Comparison of ENCODE assay signal across 19 cellular contexts in genomic region chr19:29293736-29294342, GRCh38.
DNase-seq lines count a peak whose midpoint lies in the region; ATAC-seq and TF ChIP-seq lines count a peak whose summit lies in the region.
"Had no signal": no experiment of that assay in that cellular context is flagged by ENCODE, and none has a peak within 500 bp of the region (broad histone marks: within the 10 kb centered on the region; RNA-seq: fewer than 3 reads in every experiment).

No MANE protein-coding gene starts in this region.

- no peak for TF ChIP-seq CTCF in AG10803 (conservative IDR thresholded peaks at IDR 0.05; ENCODE audit: low read length)
- no peak for TF ChIP-seq CTCF in NB4 (IDR thresholded peaks at IDR 0.05; ENCODE audit: low read depth, low read length)
- no peak for TF ChIP-seq CTCF in natural killer cell (IDR thresholded peaks at IDR 0.05)
- no peak for TF ChIP-seq CTCF in transverse colon (IDR thresholded peaks at IDR 0.05)

- no peaks in the 10 kb centered on the region for H3K36me3 ChIP-seq in transverse colon

- H3K27ac Mint-ChIP-seq in natural killer cell, result peak overlapping the region in 1 of 2 donors; percentile 25
- H3K27ac Mint-ChIP-seq: H9 had no signal

- H3K4me3 Mint-ChIP-seq in natural killer cell, result no peak overlapping the region
- H3K4me3 Mint-ChIP-seq: H9 had no signal

- intact Hi-C loops in natural killer cell (cut with micrococcal nuclease), result no loop called here
- intact Hi-C loops in transverse colon (cut with DNase I; ENCODE audit: low total_unique reads), result no loop called here

- H3K4me3 ChIP-seq in AG10803 (ENCODE audit: low read length) (no peak overlapping the region), NB4 (ENCODE audit: low read depth, low read length) (no peak overlapping the region), transverse colon (no peak overlapping the region)
- H3K4me3 ChIP-seq: GM12878 had no signal

- TF ChIP-seq POLR2A in NB4 (IDR thresholded peaks at IDR 0.05; ENCODE audit: extremely low read depth, insufficient read length), result no peak
- no peak for TF ChIP-seq POLR2A in transverse colon (IDR thresholded peaks at IDR 0.05)

- no peak for TF ChIP-seq EP300 in transverse colon (IDR thresholded peaks at IDR 0.05; ENCODE audit: low read depth)

- H3K4me1 ChIP-seq in transverse colon, result no peaks in the 10 kb centered on the region

- no peaks in the 10 kb centered on the region for H3K9me3 ChIP-seq in transverse colon

- H3K27me3 ChIP-seq in transverse colon, result no peaks in the 10 kb centered on the region

- in situ Hi-C loops in transverse colon (cut with MboI; ENCODE audit: low pct_ligation_motif_present in 1 of 4, low pct_unique_long_range_greater_than_20kb in 1 of 4, low sequenced_read_pairs in 3 of 4), result no loop called here

- peaks cover 14% of the 10 kb centered on the region in 2 donors for H3K4me1 Mint-ChIP-seq in natural killer cell

- H3K36me3 Mint-ChIP-seq in natural killer cell, result no peaks in the 10 kb centered on the region

- DNase-seq in A172 (ENCODE audit: low spot score), result peak; percentile 57
- DNase-seq in AG10803 (ENCODE audit: low read depth), result peak; percentile 8
- DNase-seq in NB4 (ENCODE audit: low read depth), result peak; percentile 56
- DNase-seq in natural killer cell, result no peak
- DNase-seq in DMS 273 (lab: John Stamatoyannopoulos, UW; ENCODE audit: unreplicated experiment), result no peak
- DNase-seq in NCI-H1417 treated with DMSO at 0.1 percent for 48 hours (lab: John Stamatoyannopoulos, UW), result no peak
- DNase-seq in transverse colon, result no peak
- DNase-seq: COR-L47, DMS53, H9, NCI-H146, NCI-H69, SHP77 had no signal

- H3K27me3 Mint-ChIP-seq in natural killer cell (ENCODE audit: low read depth in 2 of 2), result peaks cover 15 to 25% of the 10 kb centered on the region in 2 donors

- no peaks in the 10 kb centered on the region for H3K9me3 Mint-ChIP-seq in natural killer cell
- H3K9me3 Mint-ChIP-seq: H9 had no signal

- H3K27ac ChIP-seq in transverse colon, result no peak overlapping the region
- H3K27ac ChIP-seq: C4-2B had no signal

- ATAC-seq in natural killer cell, result peak in 2 of 3 donors; percentile 54 to 62
- ATAC-seq in HG03045 (IDR thresholded peaks at IDR 0.05; ENCODE audit: unreplicated experiment), result no peak
- ATAC-seq: GM12878, HepG2, Panc1, SK-N-SH treated with all-trans-retinoic acid at 6 μM for 48 hours had no signal

- WGBS in transverse colon (ENCODE audit: low coverage in 1 of 2), 2 donors, result 58 to 93% methylated on average over 4 to 6 of the region's 7 CpGs

Comparison
In these comparisons a context has a peak if more than half of its experiments do, and no peak if none do; other contexts are left out.
1. DNase-seq: peak in A172 (single experiment), AG10803 (single experiment) and NB4 (single experiment); none in natural killer cell (single experiment), DMS 273 (single experiment), NCI-H1417 treated with DMSO at 0.1 percent for 48 hours (single experiment) and transverse colon (single experiment).